ENCODE assay signal across 1 cellular context in the genomic region with DNA sequence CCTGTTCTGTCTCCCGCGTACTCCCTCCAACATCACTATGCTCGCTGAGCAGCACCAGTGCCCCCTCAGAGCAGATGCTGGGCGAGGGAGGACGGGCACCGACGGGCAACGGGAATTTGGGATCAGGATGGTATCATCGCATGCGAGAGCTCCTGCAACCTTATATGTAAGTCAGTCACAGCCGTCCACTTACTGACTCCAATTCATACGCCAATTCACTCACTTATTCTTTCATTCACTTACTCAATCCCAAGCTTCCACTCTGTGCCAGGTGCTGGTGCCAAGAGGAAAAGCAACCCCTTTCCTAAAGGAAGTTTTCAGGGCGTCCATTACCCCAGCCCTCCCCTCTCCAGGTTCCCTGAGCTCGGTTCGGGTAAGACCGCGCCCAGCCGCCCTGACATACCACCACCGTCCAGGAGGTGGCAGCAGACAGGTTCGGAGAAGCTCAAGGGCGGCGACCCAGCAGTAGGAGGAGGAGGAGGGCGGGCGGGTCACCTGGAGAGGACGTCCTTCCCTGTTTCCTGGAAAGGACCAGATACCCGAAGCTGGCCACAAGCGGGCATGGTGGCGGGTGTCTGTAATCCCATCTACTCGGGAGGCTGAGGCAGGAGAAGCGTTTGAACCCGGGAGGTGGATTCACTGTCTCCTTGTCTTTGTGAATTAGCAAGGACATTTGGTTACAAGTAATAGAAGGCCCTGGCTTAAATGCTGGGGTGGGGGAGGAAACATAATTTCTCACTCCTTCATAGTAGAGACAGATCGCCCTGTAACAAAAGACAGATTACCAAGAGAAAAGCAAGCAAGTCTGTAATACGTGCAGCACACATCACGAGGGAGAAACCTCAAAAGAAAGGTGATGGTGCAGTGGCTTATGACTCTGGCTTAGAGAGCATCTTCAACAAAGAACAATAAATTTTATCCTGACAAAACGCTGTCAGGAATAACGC.
TF ChIP-seq lines count a peak whose summit lies in the region.

No MANE protein-coding gene starts in this region.

TF ChIP-seq in K562, 482 proteins besides CTCF, POLR2A, EP300 and RAD21 (continued from another document and continues in another):
- TF ChIP-seq, protein P1, sequence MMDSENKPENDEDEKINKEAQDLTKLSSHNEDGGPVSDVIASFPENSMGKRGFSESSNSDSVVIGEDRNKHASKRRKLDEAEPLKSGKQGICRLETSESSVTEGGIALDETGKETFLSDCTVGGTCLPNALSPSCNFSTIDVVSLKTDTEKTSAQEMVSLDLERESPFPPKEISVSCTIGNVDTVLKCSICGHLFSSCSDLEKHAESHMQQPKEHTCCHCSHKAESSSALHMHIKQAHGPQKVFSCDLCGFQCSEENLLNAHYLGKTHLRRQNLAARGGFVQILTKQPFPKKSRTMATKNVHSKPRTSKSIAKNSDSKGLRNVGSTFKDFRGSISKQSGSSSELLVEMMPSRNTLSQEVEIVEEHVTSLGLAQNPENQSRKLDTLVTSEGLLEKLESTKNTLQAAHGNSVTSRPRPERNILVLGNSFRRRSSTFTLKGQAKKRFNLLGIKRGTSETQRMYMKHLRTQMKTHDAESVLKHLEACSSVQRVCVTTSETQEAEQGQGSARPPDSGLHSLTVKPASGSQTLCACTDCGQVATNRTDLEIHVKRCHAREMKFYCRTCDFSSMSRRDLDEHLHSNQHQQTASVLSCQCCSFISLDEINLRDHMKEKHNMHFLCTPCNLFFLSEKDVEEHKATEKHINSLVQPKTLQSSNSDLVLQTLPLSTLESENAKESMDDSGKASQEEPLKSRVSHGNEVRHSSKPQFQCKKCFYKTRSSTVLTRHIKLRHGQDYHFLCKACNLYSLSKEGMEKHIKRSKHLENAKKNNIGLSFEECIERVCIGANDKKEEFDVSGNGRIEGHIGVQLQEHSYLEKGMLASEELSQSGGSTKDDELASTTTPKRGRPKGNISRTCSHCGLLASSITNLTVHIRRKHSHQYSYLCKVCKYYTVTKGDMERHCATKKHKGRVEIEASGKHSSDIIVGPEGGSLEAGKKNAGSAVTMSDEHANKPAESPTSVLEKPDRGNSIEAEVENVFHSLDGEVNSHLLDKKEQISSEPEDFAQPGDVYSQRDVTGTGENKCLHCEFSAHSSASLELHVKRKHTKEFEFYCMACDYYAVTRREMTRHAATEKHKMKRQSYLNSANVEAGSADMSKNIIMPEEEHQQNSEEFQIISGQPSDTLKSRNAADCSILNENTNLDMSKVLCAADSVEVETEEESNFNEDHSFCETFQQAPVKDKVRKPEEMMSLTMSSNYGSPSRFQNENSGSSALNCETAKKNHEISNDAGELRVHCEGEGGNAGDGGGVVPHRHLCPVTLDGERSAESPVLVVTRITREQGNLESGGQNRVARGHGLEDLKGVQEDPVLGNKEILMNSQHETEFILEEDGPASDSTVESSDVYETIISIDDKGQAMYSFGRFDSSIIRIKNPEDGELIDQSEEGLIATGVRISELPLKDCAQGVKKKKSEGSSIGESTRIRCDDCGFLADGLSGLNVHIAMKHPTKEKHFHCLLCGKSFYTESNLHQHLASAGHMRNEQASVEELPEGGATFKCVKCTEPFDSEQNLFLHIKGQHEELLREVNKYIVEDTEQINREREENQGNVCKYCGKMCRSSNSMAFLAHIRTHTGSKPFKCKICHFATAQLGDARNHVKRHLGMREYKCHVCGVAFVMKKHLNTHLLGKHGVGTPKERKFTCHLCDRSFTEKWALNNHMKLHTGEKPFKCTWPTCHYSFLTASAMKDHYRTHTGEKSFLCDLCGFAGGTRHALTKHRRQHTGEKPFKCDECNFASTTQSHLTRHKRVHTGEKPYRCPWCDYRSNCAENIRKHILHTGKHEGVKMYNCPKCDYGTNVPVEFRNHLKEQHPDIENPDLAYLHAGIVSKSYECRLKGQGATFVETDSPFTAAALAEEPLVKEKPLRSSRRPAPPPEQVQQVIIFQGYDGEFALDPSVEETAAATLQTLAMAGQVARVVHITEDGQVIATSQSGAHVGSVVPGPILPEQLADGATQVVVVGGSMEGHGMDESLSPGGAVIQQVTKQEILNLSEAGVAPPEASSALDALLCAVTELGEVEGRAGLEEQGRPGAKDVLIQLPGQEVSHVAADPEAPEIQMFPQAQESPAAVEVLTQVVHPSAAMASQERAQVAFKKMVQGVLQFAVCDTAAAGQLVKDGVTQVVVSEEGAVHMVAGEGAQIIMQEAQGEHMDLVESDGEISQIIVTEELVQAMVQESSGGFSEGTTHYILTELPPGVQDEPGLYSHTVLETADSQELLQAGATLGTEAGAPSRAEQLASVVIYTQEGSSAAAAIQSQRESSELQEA (IDR thresholded peaks at IDR 0.05; ENCODE audit: low read depth): no peak
- no peak for TF ChIP-seq ZNF197 (CRISPR knock-in tag; IDR thresholded peaks at IDR 0.05; ENCODE audit: low read depth)
- TF ChIP-seq, protein P2, sequence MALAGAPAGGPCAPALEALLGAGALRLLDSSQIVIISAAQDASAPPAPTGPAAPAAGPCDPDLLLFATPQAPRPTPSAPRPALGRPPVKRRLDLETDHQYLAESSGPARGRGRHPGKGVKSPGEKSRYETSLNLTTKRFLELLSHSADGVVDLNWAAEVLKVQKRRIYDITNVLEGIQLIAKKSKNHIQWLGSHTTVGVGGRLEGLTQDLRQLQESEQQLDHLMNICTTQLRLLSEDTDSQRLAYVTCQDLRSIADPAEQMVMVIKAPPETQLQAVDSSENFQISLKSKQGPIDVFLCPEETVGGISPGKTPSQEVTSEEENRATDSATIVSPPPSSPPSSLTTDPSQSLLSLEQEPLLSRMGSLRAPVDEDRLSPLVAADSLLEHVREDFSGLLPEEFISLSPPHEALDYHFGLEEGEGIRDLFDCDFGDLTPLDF (CRISPR knock-in tag; IDR thresholded peaks at IDR 0.05): no peak
- no peak for TF ChIP-seq ZNF699 (CRISPR knock-in tag; IDR thresholded peaks at IDR 0.05; ENCODE audit: insufficient replicate concordance)
- TF ChIP-seq RBM17 (IDR thresholded peaks at IDR 0.05; ENCODE audit: borderline replicate concordance, low read depth, low read length): no peak
- TF ChIP-seq POLR2B (IDR thresholded peaks at IDR 0.05; ENCODE audit: low read depth, partially characterized antibody): no peak
- peak; percentile 89 for TF ChIP-seq RB1 (IDR thresholded peaks at IDR 0.05; ENCODE audit: low read depth)
- TF ChIP-seq NCOR1 (IDR thresholded peaks at IDR 0.05): no peak
- TF ChIP-seq ARNT (IDR thresholded peaks at IDR 0.05): no peak
- TF ChIP-seq, protein P3, sequence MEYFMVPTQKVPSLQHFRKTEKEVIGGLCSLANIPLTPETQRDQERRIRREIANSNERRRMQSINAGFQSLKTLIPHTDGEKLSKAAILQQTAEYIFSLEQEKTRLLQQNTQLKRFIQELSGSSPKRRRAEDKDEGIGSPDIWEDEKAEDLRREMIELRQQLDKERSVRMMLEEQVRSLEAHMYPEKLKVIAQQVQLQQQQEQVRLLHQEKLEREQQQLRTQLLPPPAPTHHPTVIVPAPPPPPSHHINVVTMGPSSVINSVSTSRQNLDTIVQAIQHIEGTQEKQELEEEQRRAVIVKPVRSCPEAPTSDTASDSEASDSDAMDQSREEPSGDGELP (CRISPR knock-in tag; IDR thresholded peaks at IDR 0.05; ENCODE audit: borderline replicate concordance): peak; percentile 65; the same call in 1 of the 2 replicates
- TF ChIP-seq, protein P4, sequence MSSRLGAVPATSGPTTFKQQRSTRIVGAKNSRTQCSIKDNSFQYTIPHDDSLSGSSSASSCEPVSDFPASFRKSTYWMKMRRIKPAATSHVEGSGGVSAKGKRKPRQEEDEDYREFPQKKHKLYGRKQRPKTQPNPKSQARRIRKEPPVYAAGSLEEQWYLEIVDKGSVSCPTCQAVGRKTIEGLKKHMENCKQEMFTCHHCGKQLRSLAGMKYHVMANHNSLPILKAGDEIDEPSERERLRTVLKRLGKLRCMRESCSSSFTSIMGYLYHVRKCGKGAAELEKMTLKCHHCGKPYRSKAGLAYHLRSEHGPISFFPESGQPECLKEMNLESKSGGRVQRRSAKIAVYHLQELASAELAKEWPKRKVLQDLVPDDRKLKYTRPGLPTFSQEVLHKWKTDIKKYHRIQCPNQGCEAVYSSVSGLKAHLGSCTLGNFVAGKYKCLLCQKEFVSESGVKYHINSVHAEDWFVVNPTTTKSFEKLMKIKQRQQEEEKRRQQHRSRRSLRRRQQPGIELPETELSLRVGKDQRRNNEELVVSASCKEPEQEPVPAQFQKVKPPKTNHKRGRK (tag; IDR thresholded peaks at IDR 0.05): no peak
- TF ChIP-seq, protein P5, sequence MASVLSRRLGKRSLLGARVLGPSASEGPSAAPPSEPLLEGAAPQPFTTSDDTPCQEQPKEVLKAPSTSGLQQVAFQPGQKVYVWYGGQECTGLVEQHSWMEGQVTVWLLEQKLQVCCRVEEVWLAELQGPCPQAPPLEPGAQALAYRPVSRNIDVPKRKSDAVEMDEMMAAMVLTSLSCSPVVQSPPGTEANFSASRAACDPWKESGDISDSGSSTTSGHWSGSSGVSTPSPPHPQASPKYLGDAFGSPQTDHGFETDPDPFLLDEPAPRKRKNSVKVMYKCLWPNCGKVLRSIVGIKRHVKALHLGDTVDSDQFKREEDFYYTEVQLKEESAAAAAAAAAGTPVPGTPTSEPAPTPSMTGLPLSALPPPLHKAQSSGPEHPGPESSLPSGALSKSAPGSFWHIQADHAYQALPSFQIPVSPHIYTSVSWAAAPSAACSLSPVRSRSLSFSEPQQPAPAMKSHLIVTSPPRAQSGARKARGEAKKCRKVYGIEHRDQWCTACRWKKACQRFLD (CRISPR knock-in tag; IDR thresholded peaks at IDR 0.05): no peak
- TF ChIP-seq, protein P6, sequence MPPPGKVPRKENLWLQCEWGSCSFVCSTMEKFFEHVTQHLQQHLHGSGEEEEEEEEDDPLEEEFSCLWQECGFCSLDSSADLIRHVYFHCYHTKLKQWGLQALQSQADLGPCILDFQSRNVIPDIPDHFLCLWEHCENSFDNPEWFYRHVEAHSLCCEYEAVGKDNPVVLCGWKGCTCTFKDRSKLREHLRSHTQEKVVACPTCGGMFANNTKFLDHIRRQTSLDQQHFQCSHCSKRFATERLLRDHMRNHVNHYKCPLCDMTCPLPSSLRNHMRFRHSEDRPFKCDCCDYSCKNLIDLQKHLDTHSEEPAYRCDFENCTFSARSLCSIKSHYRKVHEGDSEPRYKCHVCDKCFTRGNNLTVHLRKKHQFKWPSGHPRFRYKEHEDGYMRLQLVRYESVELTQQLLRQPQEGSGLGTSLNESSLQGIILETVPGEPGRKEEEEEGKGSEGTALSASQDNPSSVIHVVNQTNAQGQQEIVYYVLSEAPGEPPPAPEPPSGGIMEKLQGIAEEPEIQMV (tag; conservative IDR thresholded peaks at IDR 0.05; ENCODE audit: low read depth): no peak
- TF ChIP-seq ESRRA (IDR thresholded peaks at IDR 0.05; ENCODE audit: borderline replicate concordance, low read depth): peak; percentile 75
- TF ChIP-seq RBM15 (IDR thresholded peaks at IDR 0.05; ENCODE audit: insufficient read depth, low read length): no peak
- no peak for TF ChIP-seq ZNF778 (CRISPR knock-in tag; IDR thresholded peaks at IDR 0.05)
- no peak for TF ChIP-seq GTF2F1 (IDR thresholded peaks at IDR 0.05; ENCODE audit: low read depth, low read length)
- no peak for TF ChIP-seq PPARD (CRISPR knock-in tag; IDR thresholded peaks at IDR 0.05)
- TF ChIP-seq, protein P7, sequence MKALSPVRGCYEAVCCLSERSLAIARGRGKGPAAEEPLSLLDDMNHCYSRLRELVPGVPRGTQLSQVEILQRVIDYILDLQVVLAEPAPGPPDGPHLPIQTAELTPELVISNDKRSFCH (CRISPR knock-in tag; IDR thresholded peaks at IDR 0.05): no peak
- TF ChIP-seq, protein P7 (tag; IDR thresholded peaks at IDR 0.05): no peak
- no peak for TF ChIP-seq TRIM24 (IDR thresholded peaks at IDR 0.05)
- TF ChIP-seq, protein P8, sequence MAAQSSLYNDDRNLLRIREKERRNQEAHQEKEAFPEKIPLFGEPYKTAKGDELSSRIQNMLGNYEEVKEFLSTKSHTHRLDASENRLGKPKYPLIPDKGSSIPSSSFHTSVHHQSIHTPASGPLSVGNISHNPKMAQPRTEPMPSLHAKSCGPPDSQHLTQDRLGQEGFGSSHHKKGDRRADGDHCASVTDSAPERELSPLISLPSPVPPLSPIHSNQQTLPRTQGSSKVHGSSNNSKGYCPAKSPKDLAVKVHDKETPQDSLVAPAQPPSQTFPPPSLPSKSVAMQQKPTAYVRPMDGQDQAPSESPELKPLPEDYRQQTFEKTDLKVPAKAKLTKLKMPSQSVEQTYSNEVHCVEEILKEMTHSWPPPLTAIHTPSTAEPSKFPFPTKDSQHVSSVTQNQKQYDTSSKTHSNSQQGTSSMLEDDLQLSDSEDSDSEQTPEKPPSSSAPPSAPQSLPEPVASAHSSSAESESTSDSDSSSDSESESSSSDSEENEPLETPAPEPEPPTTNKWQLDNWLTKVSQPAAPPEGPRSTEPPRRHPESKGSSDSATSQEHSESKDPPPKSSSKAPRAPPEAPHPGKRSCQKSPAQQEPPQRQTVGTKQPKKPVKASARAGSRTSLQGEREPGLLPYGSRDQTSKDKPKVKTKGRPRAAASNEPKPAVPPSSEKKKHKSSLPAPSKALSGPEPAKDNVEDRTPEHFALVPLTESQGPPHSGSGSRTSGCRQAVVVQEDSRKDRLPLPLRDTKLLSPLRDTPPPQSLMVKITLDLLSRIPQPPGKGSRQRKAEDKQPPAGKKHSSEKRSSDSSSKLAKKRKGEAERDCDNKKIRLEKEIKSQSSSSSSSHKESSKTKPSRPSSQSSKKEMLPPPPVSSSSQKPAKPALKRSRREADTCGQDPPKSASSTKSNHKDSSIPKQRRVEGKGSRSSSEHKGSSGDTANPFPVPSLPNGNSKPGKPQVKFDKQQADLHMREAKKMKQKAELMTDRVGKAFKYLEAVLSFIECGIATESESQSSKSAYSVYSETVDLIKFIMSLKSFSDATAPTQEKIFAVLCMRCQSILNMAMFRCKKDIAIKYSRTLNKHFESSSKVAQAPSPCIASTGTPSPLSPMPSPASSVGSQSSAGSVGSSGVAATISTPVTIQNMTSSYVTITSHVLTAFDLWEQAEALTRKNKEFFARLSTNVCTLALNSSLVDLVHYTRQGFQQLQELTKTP (IDR thresholded peaks at IDR 0.05; ENCODE audit: low read depth in 1 of 2, partially characterized antibody in 2 of 2): no peak
- TF ChIP-seq NFIX (CRISPR knock-in tag; IDR thresholded peaks at IDR 0.05; ENCODE audit: low read depth): no peak
- no peak for TF ChIP-seq MEF2A (IDR thresholded peaks at IDR 0.05; ENCODE audit: control insufficient read depth, low read depth, low read length)
- TF ChIP-seq BRCA1 (IDR thresholded peaks at IDR 0.05): no peak
- no peak for TF ChIP-seq BRCA1 (CRISPR knock-in tag; IDR thresholded peaks at IDR 0.05)
- TF ChIP-seq MCM5 (IDR thresholded peaks at IDR 0.05; ENCODE audit: low read depth): no peak
- no peak for TF ChIP-seq HDAC8 (tag; IDR thresholded peaks at IDR 0.05)
- TF ChIP-seq TAF1 (IDR thresholded peaks at IDR 0.05; ENCODE audit: control insufficient read depth, extremely low read depth, insufficient read depth, low read length, severe bottlenecking): no peak
- TF ChIP-seq, protein P9, sequence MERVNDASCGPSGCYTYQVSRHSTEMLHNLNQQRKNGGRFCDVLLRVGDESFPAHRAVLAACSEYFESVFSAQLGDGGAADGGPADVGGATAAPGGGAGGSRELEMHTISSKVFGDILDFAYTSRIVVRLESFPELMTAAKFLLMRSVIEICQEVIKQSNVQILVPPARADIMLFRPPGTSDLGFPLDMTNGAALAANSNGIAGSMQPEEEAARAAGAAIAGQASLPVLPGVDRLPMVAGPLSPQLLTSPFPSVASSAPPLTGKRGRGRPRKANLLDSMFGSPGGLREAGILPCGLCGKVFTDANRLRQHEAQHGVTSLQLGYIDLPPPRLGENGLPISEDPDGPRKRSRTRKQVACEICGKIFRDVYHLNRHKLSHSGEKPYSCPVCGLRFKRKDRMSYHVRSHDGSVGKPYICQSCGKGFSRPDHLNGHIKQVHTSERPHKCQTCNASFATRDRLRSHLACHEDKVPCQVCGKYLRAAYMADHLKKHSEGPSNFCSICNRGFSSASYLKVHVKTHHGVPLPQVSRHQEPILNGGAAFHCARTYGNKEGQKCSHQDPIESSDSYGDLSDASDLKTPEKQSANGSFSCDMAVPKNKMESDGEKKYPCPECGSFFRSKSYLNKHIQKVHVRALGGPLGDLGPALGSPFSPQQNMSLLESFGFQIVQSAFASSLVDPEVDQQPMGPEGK (CRISPR knock-in tag; IDR thresholded peaks at IDR 0.05; ENCODE audit: borderline replicate concordance): no peak
- no peak for TF ChIP-seq ZNF561 (CRISPR knock-in tag; conservative IDR thresholded peaks at IDR 0.05)
